ENCODE assay signal across 30 cellular contexts in genomic region chr11:16484434-16484833, GRCh38.
"Had no signal": no experiment of that assay in that cellular context is flagged by ENCODE, and none has a peak within 500 bp of the region (broad histone marks: within the 10 kb centered on the region; RNA-seq: fewer than 3 reads in every experiment).

No MANE protein-coding gene starts in this region.

- H3K27ac Mint-ChIP-seq: naive thymus-derived CD4-positive, alpha-beta T cell; natural killer cell; nephron; neural progenitor cell; progenitor cell of endocrine pancreas; stimulated activated memory B cell treated with anti-CD40 and anti-IgM and Interleukin-4, amounts not matched to agents 10 μg/mL and 1 μg/mL and 100 μg/mL, for 72 hours; type B pancreatic cell had no signal

- H3K36me3 ChIP-seq: neural progenitor cell, neutrophil, pancreas, right lobe of liver, sigmoid colon, suprapubic skin, tibial artery, transverse colon, upper lobe of right lung, uterus had no signal

- H3K27ac ChIP-seq: neural progenitor cell, neutrophil, pancreas, psoas muscle, right lobe of liver, sigmoid colon, suprapubic skin, testis, tibial artery, transverse colon, upper lobe of right lung, uterus had no signal

- DNase-seq: naive thymus-derived CD4-positive, alpha-beta T cell; natural killer cell; nucleus accumbens; right cardiac atrium; right lobe of liver; sigmoid colon; small intestine; stimulated activated CD4-positive, alpha-beta T cell treated with anti-CD3 and anti-CD28 coated beads, Interleukin-12 subunit alpha, Interleukin-12 subunit beta, amount 100 ng/mL, for 4 hours; stimulated activated CD4-positive, alpha-beta T cell treated with anti-CD3 and anti-CD28 coated beads, Interleukin-1b, Interleukin-23, amount 100 ng/mL, for 48 hours; stimulated activated CD4-positive, alpha-beta T cell treated with anti-CD3 and anti-CD28 coated beads, Interleukin-4, amount 100 ng/mL, for 1 hour; stimulated activated CD4-positive, alpha-beta T cell treated with anti-CD3 and anti-CD28 coated beads, Interleukin-4, amount 100 ng/mL, for 4 hours; stimulated activated CD8-positive, alpha-beta memory T cell treated with anti-CD3 and anti-CD28 coated beads, Interleukin-4, amount 100 ng/mL, for 48 hours; stimulated activated naive CD4-positive, alpha-beta T cell; stimulated activated naive CD8-positive, alpha-beta T cell treated with anti-CD3 and anti-CD28 coated beads, Interleukin-15, amount 100 ng/mL, for 72 hours; stimulated activated naive CD8-positive, alpha-beta T cell treated with anti-CD3 and anti-CD28 coated beads, Interleukin-15, Interleukin-2, amounts not matched to agents 100 U/mL and 50 U/mL, for 24 hours; substantia nigra; testis; tibial artery; transverse colon; upper lobe of right lung; uterus had no signal

- H3K4me1 ChIP-seq: neural progenitor cell, pancreas, right lobe of liver, sigmoid colon, suprapubic skin, testis, transverse colon, upper lobe of right lung, uterus had no signal

- H3K9ac ChIP-seq: neural progenitor cell had no signal

- H3K9me3 Mint-ChIP-seq: nephron; stimulated activated memory B cell treated with anti-CD40 and anti-IgM and Interleukin-4, amounts not matched to agents 10 μg/mL and 1 μg/mL and 100 μg/mL, for 72 hours; stimulated activated naive CD8-positive, alpha-beta T cell treated with anti-CD3 and anti-CD28 coated beads, Interleukin-15, amount 100 ng/mL, for 72 hours; type B pancreatic cell had no signal

- H2AFZ ChIP-seq: neural progenitor cell had no signal

- H3K4me3 Mint-ChIP-seq: naive thymus-derived CD4-positive, alpha-beta T cell; natural killer cell; nephron; neural progenitor cell; stimulated activated memory B cell treated with anti-CD40 and anti-IgM and Interleukin-4, amounts not matched to agents 10 μg/mL and 1 μg/mL and 100 μg/mL, for 72 hours; stimulated activated naive CD8-positive, alpha-beta T cell treated with anti-CD3 and anti-CD28 coated beads, Interleukin-15, amount 100 ng/mL, for 72 hours; type B pancreatic cell had no signal

- H3K9me3 ChIP-seq: neutrophil, pancreas, psoas muscle, right lobe of liver, sigmoid colon, suprapubic skin, testis, tibial artery, transverse colon, upper lobe of right lung, uterus had no signal

- H3K36me3 Mint-ChIP-seq: naive thymus-derived CD4-positive, alpha-beta T cell; natural killer cell; stimulated activated memory B cell treated with anti-CD40 and anti-IgM and Interleukin-4, amounts not matched to agents 10 μg/mL and 1 μg/mL and 100 μg/mL, for 72 hours; type B pancreatic cell had no signal

- H3K27me3 ChIP-seq: neutrophil, pancreas, right lobe of liver, sigmoid colon, suprapubic skin, testis, tibial artery, transverse colon, upper lobe of right lung, uterus had no signal

- H3K4me2 ChIP-seq: neural progenitor cell had no signal

- FAIRE-seq: pancreas, small intestine had no signal

- H3K27me3 Mint-ChIP-seq: naive thymus-derived CD4-positive, alpha-beta T cell; progenitor cell of endocrine pancreas; stimulated activated memory B cell treated with anti-CD40 and anti-IgM and Interleukin-4, amounts not matched to agents 10 μg/mL and 1 μg/mL and 100 μg/mL, for 72 hours; stimulated activated naive CD8-positive, alpha-beta T cell treated with anti-CD3 and anti-CD28 coated beads, Interleukin-15, amount 100 ng/mL, for 72 hours; type B pancreatic cell had no signal

- ATAC-seq: naive thymus-derived CD4-positive, alpha-beta T cell; natural killer cell; pancreas; psoas muscle; right cardiac atrium; right lobe of liver; stimulated activated memory B cell treated with anti-CD40 and anti-IgM and Interleukin-4, amounts not matched to agents 10 μg/mL and 1 μg/mL and 100 μg/mL, for 72 hours; stimulated activated naive CD8-positive, alpha-beta T cell treated with anti-CD3 and anti-CD28 coated beads, Interleukin-15, amount 100 ng/mL, for 72 hours; stimulated activated naive CD8-positive, alpha-beta T cell treated with anti-CD3 and anti-CD28 coated beads, Interleukin-15, Interleukin-2, amounts not matched to agents 100 U/mL and 50 U/mL, for 24 hours; upper lobe of right lung had no signal

- H3K4me3 ChIP-seq: neural progenitor cell, pancreas, psoas muscle, right lobe of liver, sigmoid colon, suprapubic skin, testis, tibial artery, transverse colon, upper lobe of right lung, uterus had no signal

- H3K4me1 Mint-ChIP-seq: naive thymus-derived CD4-positive, alpha-beta T cell; natural killer cell; nephron; neural progenitor cell; stimulated activated memory B cell treated with anti-CD40 and anti-IgM and Interleukin-4, amounts not matched to agents 10 μg/mL and 1 μg/mL and 100 μg/mL, for 72 hours; stimulated activated naive CD8-positive, alpha-beta T cell treated with anti-CD3 and anti-CD28 coated beads, Interleukin-15, amount 100 ng/mL, for 72 hours had no signal
